ENCODE assay signal across 8 cellular contexts in genomic region chr11:134411887-134412507, GRCh38. TPM values are rescaled to one million over a fixed set of nuclear protein-coding genes. Genes with fewer than 3 reads are reported as not detected.
DNase-seq lines count a peak whose midpoint lies in the region; ATAC-seq lines count a peak whose summit lies in the region.

A gene with protein sequence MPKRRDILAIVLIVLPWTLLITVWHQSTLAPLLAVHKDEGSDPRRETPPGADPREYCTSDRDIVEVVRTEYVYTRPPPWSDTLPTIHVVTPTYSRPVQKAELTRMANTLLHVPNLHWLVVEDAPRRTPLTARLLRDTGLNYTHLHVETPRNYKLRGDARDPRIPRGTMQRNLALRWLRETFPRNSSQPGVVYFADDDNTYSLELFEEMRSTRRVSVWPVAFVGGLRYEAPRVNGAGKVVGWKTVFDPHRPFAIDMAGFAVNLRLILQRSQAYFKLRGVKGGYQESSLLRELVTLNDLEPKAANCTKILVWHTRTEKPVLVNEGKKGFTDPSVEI (minus strand): TSS chr11:134412242. CDS start chr11:134387659, 24,583 bp downstream.

- no peaks in the 10 kb centered on the region for H3K36me3 Mint-ChIP-seq in activated CD4-positive, alpha-beta T cell treated with anti-CD3 and anti-CD28 coated beads for 36 hours (ENCODE audit: low read depth)
- no peaks in the 10 kb centered on the region for H3K36me3 Mint-ChIP-seq in activated CD8-positive, alpha-beta T cell treated with anti-CD3 and anti-CD28 coated beads, Interleukin-2, amount 10 ng/mL, durations not matched to agents 7 days and 5 days (ENCODE audit: low read depth)

- peak; percentile 11 for DNase-seq in activated CD4-positive, alpha-beta T cell treated with anti-CD3 and anti-CD28 coated beads for 36 hours
- DNase-seq in activated CD4-positive, alpha-beta T cell treated with anti-CD3 and anti-CD28 coated beads, Interleukin-2, amount 50 U/mL, for 48 hours = no peak
- DNase-seq in activated CD8-positive, alpha-beta T cell treated with anti-CD3 and anti-CD28 coated beads, Interleukin-2, amount 10 ng/mL, durations not matched to agents 7 days and 5 days = no peak
- no peak for DNase-seq in activated CD4-positive, CD25-positive, alpha-beta regulatory T cell (lab: John Stamatoyannopoulos, UW)

- H3K36me3 ChIP-seq in iPS-20b (ENCODE audit: insufficient read depth, low read depth, low read length) (no peaks in the 10 kb centered on the region; the same call in 1 of the 2 replicates), subcutaneous abdominal adipose tissue (ENCODE audit: control insufficient read depth in 5 of 5, insufficient read depth in 5 of 5, low read length in 5 of 5) (no peaks in the 10 kb centered on the region)

- no peak within 1 kb of the TSS for H3K27ac Mint-ChIP-seq in activated CD4-positive, alpha-beta T cell treated with anti-CD3 and anti-CD28 coated beads for 36 hours
- H3K27ac Mint-ChIP-seq in activated CD8-positive, alpha-beta T cell treated with anti-CD3 and anti-CD28 coated beads, Interleukin-2, amount 10 ng/mL, durations not matched to agents 7 days and 5 days = no peak within 1 kb of the TSS

- H3K9me3 Mint-ChIP-seq in activated CD4-positive, alpha-beta T cell treated with anti-CD3 and anti-CD28 coated beads for 36 hours (ENCODE audit: low read depth) = no peaks in the 10 kb centered on the region
- no peaks in the 10 kb centered on the region for H3K9me3 Mint-ChIP-seq in activated CD8-positive, alpha-beta T cell treated with anti-CD3 and anti-CD28 coated beads, Interleukin-2, amount 10 ng/mL, durations not matched to agents 7 days and 5 days (ENCODE audit: insufficient read depth)

- H3K4me1 ChIP-seq in iPS-20b (ENCODE audit: insufficient read depth, low read length) (peaks cover 37% of the 10 kb centered on the region), subcutaneous abdominal adipose tissue (ENCODE audit: control insufficient read depth in 5 of 5, insufficient read depth in 5 of 5, low read length in 5 of 5) (peaks cover 0 to 31% (median 9%) of the 10 kb centered on the region in 5 donors)

- H3K27ac ChIP-seq in iPS-20b (ENCODE audit: low read length) = no peak within 1 kb of the TSS
- no peak within 1 kb of the TSS for H3K27ac ChIP-seq in subcutaneous abdominal adipose tissue (ENCODE audit: low read depth, low read length)

- intact Hi-C loops in activated CD4-positive, alpha-beta T cell treated with anti-CD3 and anti-CD28 coated beads for 36 hours (cut with DNase I, micrococcal nuclease) = no loop called here

- peak within 1 kb of the TSS; percentile 43 for H3K4me3 Mint-ChIP-seq in activated CD4-positive, alpha-beta T cell treated with anti-CD3 and anti-CD28 coated beads for 36 hours
- peak within 1 kb of the TSS; percentile 36 for H3K4me3 Mint-ChIP-seq in activated CD8-positive, alpha-beta T cell treated with anti-CD3 and anti-CD28 coated beads, Interleukin-2, amount 10 ng/mL, durations not matched to agents 7 days and 5 days

- H3K27me3 Mint-ChIP-seq in activated CD4-positive, alpha-beta T cell treated with anti-CD3 and anti-CD28 coated beads for 36 hours = peaks cover 48% of the 10 kb centered on the region
- H3K27me3 Mint-ChIP-seq in activated CD8-positive, alpha-beta T cell treated with anti-CD3 and anti-CD28 coated beads, Interleukin-2, amount 10 ng/mL, durations not matched to agents 7 days and 5 days (ENCODE audit: low read depth) = peaks cover 66% of the 10 kb centered on the region

- H3K9me3 ChIP-seq in iPS-20b (ENCODE audit: insufficient read depth, low read depth, low read length) = no peaks in the 10 kb centered on the region
- H3K9me3 ChIP-seq in subcutaneous abdominal adipose tissue (ENCODE audit: control insufficient read depth in 5 of 5, low read length in 5 of 5) = no peaks in the 10 kb centered on the region

- CTCF ChIA-PET in activated CD4-positive, alpha-beta T cell treated with anti-CD3 and anti-CD28 coated beads for 36 hours (lab: Charles Lee) = no interaction called here
- CTCF ChIA-PET in activated CD8-positive, alpha-beta T cell treated with anti-CD3 and anti-CD28 coated beads, Interleukin-2, amount 10 ng/mL, durations not matched to agents 7 days and 5 days (lab: Charles Lee) = no interaction called here

- H3K9ac ChIP-seq in iPS-20b (ENCODE audit: low read depth, low read length) = peak within 1 kb of the TSS; percentile 68; the same call in 1 of the 2 replicates
- no peak within 1 kb of the TSS for H3K9ac ChIP-seq in subcutaneous abdominal adipose tissue (ENCODE audit: low read length in 5 of 5)

- peaks cover 4% of the 10 kb centered on the region for H3K4me1 Mint-ChIP-seq in activated CD4-positive, alpha-beta T cell treated with anti-CD3 and anti-CD28 coated beads for 36 hours
- H3K4me1 Mint-ChIP-seq in activated CD8-positive, alpha-beta T cell treated with anti-CD3 and anti-CD28 coated beads, Interleukin-2, amount 10 ng/mL, durations not matched to agents 7 days and 5 days (ENCODE audit: low read depth) = peaks cover 11% of the 10 kb centered on the region

- H3K27me3 ChIP-seq in iPS-20b (ENCODE audit: insufficient read depth, low read length) = peaks cover 65% of the 10 kb centered on the region
- peaks cover 35 to 75% (median 58%) of the 10 kb centered on the region in 5 donors for H3K27me3 ChIP-seq in subcutaneous abdominal adipose tissue (ENCODE audit: control insufficient read depth in 5 of 5, insufficient read depth in 4 of 5, low read length in 5 of 5)

- ATAC-seq in activated CD4-positive, alpha-beta T cell treated with anti-CD3 and anti-CD28 coated beads for 36 hours = peak; percentile 18
- peak; percentile 4 for ATAC-seq in activated CD8-positive, alpha-beta T cell treated with anti-CD3 and anti-CD28 coated beads, Interleukin-2, amount 10 ng/mL, durations not matched to agents 7 days and 5 days
- ATAC-seq in GM19452 (IDR thresholded peaks at IDR 0.05; ENCODE audit: unreplicated experiment) (no peak), GM18868 (IDR thresholded peaks at IDR 0.05; ENCODE audit: unreplicated experiment) (no peak)

- H3K4me3 ChIP-seq in iPS-20b (ENCODE audit: low read length) (peak within 1 kb of the TSS; percentile 82), subcutaneous abdominal adipose tissue (ENCODE audit: low read depth in 1 of 5, low read length in 5 of 5) (peak within 1 kb of the TSS in 3 of 5 donors; percentile 10 to 47 (median 36))

- POLR2A ChIA-PET in activated CD4-positive, alpha-beta T cell treated with anti-CD3 and anti-CD28 coated beads for 36 hours (lab: Charles Lee) = no interaction called here
- POLR2A ChIA-PET in activated CD8-positive, alpha-beta T cell treated with anti-CD3 and anti-CD28 coated beads, Interleukin-2, amount 10 ng/mL, durations not matched to agents 7 days and 5 days (lab: Charles Lee) = no interaction called here

RNA-seq across cellular contexts. Expression of the gene that starts here (rescaled TPM):
- under 1 TPM; 0.11 to 0.21 TPM for total RNA-seq in activated CD4-positive, alpha-beta T cell treated with anti-CD3 and anti-CD28 coated beads for 36 hours
- total RNA-seq in activated CD8-positive, alpha-beta T cell treated with anti-CD3 and anti-CD28 coated beads, Interleukin-2, amount 10 ng/mL, durations not matched to agents 7 days and 5 days = under 1 TPM; 0.13 to 0.31 TPM

Comparison
In these comparisons a context has a peak if more than half of its experiments do, and no peak if none do; other contexts are left out.
1. Peak in DNase-seq and ATAC-seq in activated CD4-positive, alpha-beta T cell treated with anti-CD3 and anti-CD28 coated beads for 36 hours; RNA of the gene not detected or under 1 TPM.
2. Peak in ATAC-seq in activated CD8-positive, alpha-beta T cell treated with anti-CD3 and anti-CD28 coated beads, Interleukin-2, amount 10 ng/mL, durations not matched to agents 7 days and 5 days; RNA of the gene not detected or under 1 TPM.